ENCODE assay signal across 27 cellular contexts in genomic region chr2:114118088-114118487, GRCh38.
DNase-seq lines count a peak whose midpoint lies in the region; ATAC-seq, FAIRE-seq and TF ChIP-seq lines count a peak whose summit lies in the region.
"Had no signal": no experiment of that assay in that cellular context is flagged by ENCODE, and none has a peak within 500 bp of the region (broad histone marks: within the 10 kb centered on the region; RNA-seq: fewer than 3 reads in every experiment).

No MANE protein-coding gene starts in this region.

- ATAC-seq in HepG2 (no peak), right lobe of liver (no peak), K562 (no peak)
- ATAC-seq: GM12878 had no signal

- H3K4me1 ChIP-seq in HepG2 (ENCODE audit: insufficient read depth, low read length) (no peaks in the 10 kb centered on the region), right lobe of liver (no peaks in the 10 kb centered on the region), K562 (replicated peaks in 1 of 2; ENCODE audit: control insufficient read depth in 2 of 2, insufficient read depth in 2 of 2, low read length in 2 of 2) (no peaks in the 10 kb centered on the region)
- H3K4me1 ChIP-seq: BE2C had no signal

- WGBS in HepG2 (ENCODE audit: low lambda C conversion rate) = 0% methylated on average over 2 of the region's 2 CpGs
- WGBS in right lobe of liver (ENCODE audit: insufficient coverage, low coverage, low lambda C conversion rate, missing lambda C conversion rate) = 44% methylated on average over 2 of the region's 2 CpGs
- 0% methylated on average over 2 of the region's 2 CpGs for WGBS in K562 (ENCODE audit: insufficient coverage, low coverage, missing lambda C conversion rate)

- H3K36me3 ChIP-seq in HepG2 (replicated peaks in 1 of 2; ENCODE audit: control insufficient read depth in 1 of 2, insufficient read depth in 2 of 2, low read length in 2 of 2) = no peaks in the 10 kb centered on the region
- no peaks in the 10 kb centered on the region for H3K36me3 ChIP-seq in right lobe of liver
- no peaks in the 10 kb centered on the region for H3K36me3 ChIP-seq in K562 (ENCODE audit: control insufficient read depth, insufficient read depth, low read length)
- H3K36me3 ChIP-seq: BE2C, BLaER1 had no signal

- POLR2A ChIA-PET in HepG2 (lab: Yijun Ruan, JAX) = no interaction called here
- POLR2A ChIA-PET in K562 (lab: Yijun Ruan, JAX) = no interaction called here

- TF ChIP-seq RAD21 in HepG2 (CRISPR knock-in tag; IDR thresholded peaks at IDR 0.05) = no peak
- TF ChIP-seq RAD21 in K562 (CRISPR knock-in tag; conservative IDR thresholded peaks at IDR 0.05 in 1 of 2, IDR thresholded peaks at IDR 0.05 in 1 of 2) = no peak

- H4K20me1 ChIP-seq in HepG2 (ENCODE audit: insufficient read depth, low read length) (no peaks in the 10 kb centered on the region), K562 (replicated peaks; ENCODE audit: control insufficient read depth, insufficient read depth, low read length) (no peaks in the 10 kb centered on the region; the same call in 1 of the 2 replicates)
- H4K20me1 ChIP-seq: BLaER1 had no signal

- no peaks in the 10 kb centered on the region for H3K9me1 ChIP-seq in K562 (ENCODE audit: control insufficient read depth, insufficient read depth, low read length)

- peak; percentile 5 for DNase-seq in NCI-H1092 treated with DMSO at 0.1 percent for 48 hours (lab: John Stamatoyannopoulos, UW)
- no peak for DNase-seq in NCI-H1092 (lab: John Stamatoyannopoulos, UW)
- DNase-seq in HepG2 (ENCODE audit: low spot score) = no peak
- no peak for DNase-seq in right lobe of liver
- DNase-seq in K562 (ENCODE audit: extremely low read depth in 1 of 4, low spot score in 3 of 4) = no peak
- no peak for DNase-seq in nephron progenitor cell
- DNase-seq: ACHN; BE2C; C1 segment of cervical spinal cord; CD4-positive, alpha-beta memory T cell; CD4-positive, CD25-positive, alpha-beta regulatory T cell; CD8-positive, alpha-beta memory T cell; COR-L47; DMS 273 treated with DMSO at 0.1 percent for 48 hours; DMS153; DMS53; DMS79; DND-41; EL; GDM1 had no signal

- no peaks in the 10 kb centered on the region for H3K79me2 ChIP-seq in HepG2 (ENCODE audit: insufficient read depth, low read length)
- H3K79me2 ChIP-seq in K562 (ENCODE audit: control insufficient read depth, insufficient read depth, low read length) = no peaks in the 10 kb centered on the region

- no peaks in the 10 kb centered on the region for H3K9me3 ChIP-seq in HepG2 (ENCODE audit: low read length)
- no peaks in the 10 kb centered on the region for H3K9me3 ChIP-seq in right lobe of liver
- H3K9me3 ChIP-seq in K562 (replicated peaks; ENCODE audit: control insufficient read depth, insufficient read depth, low read depth, low read length) = no peaks in the 10 kb centered on the region
- H3K9me3 ChIP-seq: BE2C, BLaER1 had no signal

- no peak overlapping the region for H3K4me3 Mint-ChIP-seq in nephron progenitor cell
- H3K4me3 Mint-ChIP-seq: CD14-positive monocyte; CD4-positive, alpha-beta memory T cell; CD4-positive, CD25-positive, alpha-beta regulatory T cell; CD8-positive, alpha-beta memory T cell had no signal

- H3K4me3 ChIP-seq in HepG2 (replicated peaks in 1 of 3; ENCODE audit: insufficient read depth in 1 of 3, low read depth in 2 of 3, low read length in 3 of 3) (no peak overlapping the region), right lobe of liver (no peak overlapping the region), K562 (no peak overlapping the region)
- H3K4me3 ChIP-seq: BLaER1, GM12878 had no signal

- CTCF ChIA-PET in HepG2 (lab: Yijun Ruan, JAX; ENCODE audit: low intra/inter-chr PET ratio, low total read pairs) = no interaction called here
- CTCF ChIA-PET in K562 (lab: Yijun Ruan, JAX; ENCODE audit: low intra/inter-chr PET ratio) = no interaction called here

- H3K27me3 ChIP-seq in HepG2 (ENCODE audit: control insufficient read depth in 1 of 2, insufficient read depth in 2 of 2, low read length in 2 of 2) = 0 out of 5 replicates have a peak, but pooled peaks cover 0 to 10% of the 10 kb centered on the region in 2 experiments
- H3K27me3 ChIP-seq in right lobe of liver = no peaks in the 10 kb centered on the region
- no peaks in the 10 kb centered on the region for H3K27me3 ChIP-seq in K562 (ENCODE audit: control insufficient read depth in 2 of 2, insufficient read depth in 2 of 2, low read length in 2 of 2)
- H3K27me3 ChIP-seq: BE2C, BLaER1 had no signal

- no peaks in the 10 kb centered on the region for H3K36me3 Mint-ChIP-seq in nephron progenitor cell (ENCODE audit: low read depth)
- H3K36me3 Mint-ChIP-seq: CD14-positive monocyte; CD4-positive, alpha-beta memory T cell; CD4-positive, CD25-positive, alpha-beta regulatory T cell; CD8-positive, alpha-beta memory T cell had no signal

- in situ Hi-C loops in HepG2 (cut with HindIII; ENCODE audit: extremely low pct_ligation_motif_present, low pct_unique_long_range_greater_than_20kb) (no loop called here), K562 (cut with MboI) (no loop called here)

- H3K9me3 Mint-ChIP-seq in nephron progenitor cell = no peaks in the 10 kb centered on the region
- H3K9me3 Mint-ChIP-seq: CD4-positive, CD25-positive, alpha-beta regulatory T cell; CD8-positive, alpha-beta memory T cell had no signal

- intact Hi-C loops in HepG2 (cut with micrococcal nuclease; ENCODE audit: unreplicated experiment) = no loop called here
- intact Hi-C loops in right lobe of liver (cut with DNase I) = no loop called here
- intact Hi-C loops in K562 (cut with micrococcal nuclease) = no loop called here

- no peak overlapping the region for H3K9ac ChIP-seq in HepG2 (ENCODE audit: insufficient read depth, low read depth, low read length)
- no peak overlapping the region for H3K9ac ChIP-seq in K562 (ENCODE audit: insufficient read depth in 1 of 2, low read depth in 2 of 2, low read length in 2 of 2)
- H3K9ac ChIP-seq: BLaER1 had no signal

- TF ChIP-seq CTCF in HepG2 (CRISPR knock-in tag; IDR thresholded peaks at IDR 0.05) (no peak), right lobe of liver (IDR thresholded peaks at IDR 0.05) (no peak), K562 (IDR thresholded peaks at IDR 0.05 in 2 of 3, conservative IDR thresholded peaks at IDR 0.05 in 1 of 3; ENCODE audit: insufficient read depth in 2 of 3, low read depth in 1 of 3, low read length in 3 of 3) (no peak), nephron progenitor cell (IDR thresholded peaks at IDR 0.05) (no peak)

- H2AFZ ChIP-seq in HepG2 (ENCODE audit: low read length) (no peak overlapping the region), K562 (ENCODE audit: low read depth, low read length) (no peak overlapping the region)

- no peaks in the 10 kb centered on the region for H3K4me1 Mint-ChIP-seq in nephron progenitor cell
- H3K4me1 Mint-ChIP-seq: CD14-positive monocyte; CD4-positive, alpha-beta memory T cell; CD4-positive, CD25-positive, alpha-beta regulatory T cell; CD8-positive, alpha-beta memory T cell had no signal

- H3K27ac ChIP-seq in HepG2 (ENCODE audit: extremely low read length, insufficient read depth, low read length) (no peak overlapping the region), right lobe of liver (no peak overlapping the region), K562 (ENCODE audit: extremely low read depth, low read depth, low read length) (no peak overlapping the region)
- H3K27ac ChIP-seq: 22Rv1, BLaER1 had no signal

- no peak for TF ChIP-seq EP300 in HepG2 (IDR thresholded peaks at IDR 0.05; ENCODE audit: low read depth in 2 of 2, low read length in 2 of 2)
- no peak for TF ChIP-seq EP300 in HepG2 (CRISPR knock-in tag; IDR thresholded peaks at IDR 0.05; ENCODE audit: borderline replicate concordance)
- TF ChIP-seq EP300 in K562 (IDR thresholded peaks at IDR 0.05; ENCODE audit: low read length) = no peak

- peaks cover 6% of the 10 kb centered on the region for H3K27me3 Mint-ChIP-seq in nephron progenitor cell (ENCODE audit: low read depth, poor library complexity)

- H3K4me2 ChIP-seq in HepG2 (ENCODE audit: low read depth, low read length) (no peak overlapping the region), K562 (ENCODE audit: insufficient read depth, low read length) (no peak overlapping the region)
- H3K4me2 ChIP-seq: BLaER1 had no signal

- TF ChIP-seq POLR2A in HepG2 (IDR thresholded peaks at IDR 0.05; ENCODE audit: insufficient read depth in 1 of 2, low read depth in 2 of 2, low read length in 2 of 2) (no peak), right lobe of liver (IDR thresholded peaks at IDR 0.05) (no peak), K562 (conservative IDR thresholded peaks at IDR 0.05) (no peak)

- FAIRE-seq in HepG2 (lab: Jason Lieb, UNC) = no peak
- no peak for FAIRE-seq in K562 (lab: Jason Lieb, UNC)
- FAIRE-seq: GM12878, GM12892, GM18507, GM19239 had no signal

- no TSS peak for BruUV-seq in HepG2 (replicated peaks; lab: Mats Ljungman, UMichigan)
- BruUV-seq in K562 (replicated peaks; lab: Mats Ljungman, UMichigan) = no TSS peak

- H3K27ac Mint-ChIP-seq in nephron progenitor cell = no peak overlapping the region
- H3K27ac Mint-ChIP-seq: CD14-positive monocyte; CD4-positive, alpha-beta memory T cell; CD4-positive, CD25-positive, alpha-beta regulatory T cell had no signal

TF ChIP-seq in K562, 482 proteins besides CTCF, POLR2A, EP300 and RAD21:
- no peak for TF ChIP-seq RNF2 (IDR thresholded peaks at IDR 0.05)
- TF ChIP-seq ZNF143 (CRISPR knock-in tag; IDR thresholded peaks at IDR 0.05) = no peak
- no peak for TF ChIP-seq MLX (CRISPR knock-in tag; conservative IDR thresholded peaks at IDR 0.05)
- TF ChIP-seq TEAD2 (tag; IDR thresholded peaks at IDR 0.05) = no peak
- 0 out of 2 replicates have a peak, but pooled peaks have one; percentile 19 for TF ChIP-seq ZNF316 (IDR thresholded peaks at IDR 0.05)
- TF ChIP-seq CXXC5 (CRISPR knock-in tag; IDR thresholded peaks at IDR 0.05) = no peak
- no peak for TF ChIP-seq BHLHE40 (IDR thresholded peaks at IDR 0.05; ENCODE audit: low read length)
